13 cellular contexts compared by ENCODE assay signal in the genomic region with DNA sequence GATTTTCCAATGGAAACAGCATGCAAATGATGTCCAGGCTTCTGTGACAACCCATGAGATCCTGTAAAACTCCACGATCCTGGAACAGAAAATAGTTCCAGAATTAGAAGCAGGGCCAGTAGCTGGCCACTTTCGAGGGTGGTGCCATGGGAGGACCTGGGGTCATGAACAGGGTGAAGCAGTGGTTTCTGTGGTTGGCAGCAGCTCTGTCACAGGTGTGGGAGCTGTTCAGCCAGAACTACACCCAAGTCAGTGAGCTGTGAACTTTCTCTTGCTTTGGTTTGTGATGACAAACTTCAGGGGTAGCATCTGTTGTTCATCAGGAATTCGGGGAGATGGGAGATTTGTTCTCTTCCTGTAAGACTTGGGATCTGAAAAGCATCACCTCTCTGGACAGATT.
DNase-seq lines count a peak whose midpoint lies in the region; ATAC-seq lines count a peak whose summit lies in the region.
"Had no signal": no experiment of that assay in that cellular context is flagged by ENCODE, and none has a peak within 500 bp of the region (broad histone marks: within the 10 kb centered on the region; RNA-seq: fewer than 3 reads in every experiment).

No MANE protein-coding gene starts in this region.

- no peaks in the 10 kb centered on the region for H3K27me3 ChIP-seq in BLaER1 treated with 17β-estradiol and CSF1 and Interleukin-3, amounts not matched to agents 10 nM and 100 nM

- no peak overlapping the region for H3K4me3 ChIP-seq in BLaER1 treated with 17β-estradiol and CSF1 and Interleukin-3, amounts not matched to agents 10 nM and 100 nM

- H3K4me3 Mint-ChIP-seq in activated T-helper 2 cell treated with anti-CD3 and anti-CD28 coated beads, Interferon-gamma antibody, Interleukin-2, Interleukin-4, amounts not matched to agents 10 μg/mL and 5 μg/mL and 100 μg/mL, durations not matched to agents 14 hours and 24 hours and 36 hours (ENCODE audit: low read depth): no peak overlapping the region

- no peaks in the 10 kb centered on the region for H3K4me1 Mint-ChIP-seq in activated T-helper 2 cell treated with anti-CD3 and anti-CD28 coated beads, Interferon-gamma antibody, Interleukin-2, Interleukin-4, amounts not matched to agents 10 μg/mL and 5 μg/mL and 100 μg/mL, durations not matched to agents 14 hours and 24 hours and 36 hours (ENCODE audit: low read depth)

- peaks cover 0 to 20% (median 10%) of the 10 kb centered on the region in 10 experiments; a peak in 15 of 20 replicates for H3K4me1 ChIP-seq in BLaER1 treated with 17β-estradiol and CSF1 and Interleukin-3, amounts not matched to agents 10 nM and 100 nM

- peaks cover 0 to 9% (median 0%) of the 10 kb centered on the region in 11 experiments; a peak in 4 of 22 replicates for H3K9me3 ChIP-seq in BLaER1 treated with 17β-estradiol and CSF1 and Interleukin-3, amounts not matched to agents 10 nM and 100 nM (replicated peaks in 1 of 11)

- no peak overlapping the region for H3K9ac ChIP-seq in BLaER1 treated with 17β-estradiol and CSF1 and Interleukin-3, amounts not matched to agents 10 nM and 100 nM

- no peaks in the 10 kb centered on the region for H3K9me3 Mint-ChIP-seq in activated T-helper 2 cell treated with anti-CD3 and anti-CD28 coated beads, Interferon-gamma antibody, Interleukin-2, Interleukin-4, amounts not matched to agents 10 μg/mL and 5 μg/mL and 100 μg/mL, durations not matched to agents 14 hours and 24 hours and 36 hours

- ATAC-seq in GM19372 (IDR thresholded peaks at IDR 0.05; ENCODE audit: low read depth, unreplicated experiment) (peak; percentile 97), HG02852 (IDR thresholded peaks at IDR 0.05; ENCODE audit: unreplicated experiment) (peak; percentile 95), HG03575 (IDR thresholded peaks at IDR 0.05; ENCODE audit: extremely low read depth, insufficient number of reproducible peaks, low FRiP score, unreplicated experiment) (peak; percentile 77)
- ATAC-seq: stimulated activated naive CD8-positive, alpha-beta T cell treated with anti-CD3 and anti-CD28 coated beads, Interleukin-15, Interleukin-2, amounts not matched to agents 100 U/mL and 50 U/mL, for 24 hours had no signal

- DNase-seq in ureter (ENCODE audit: low spot score) (no peak), NCI-H2227 (lab: John Stamatoyannopoulos, UW; ENCODE audit: unreplicated experiment) (no peak)
- DNase-seq in stimulated activated CD4-positive, alpha-beta T cell treated with anti-CD3 and anti-CD28 coated beads, Interleukin-4, amount 100 ng/mL, for 1 hour: no peak
- DNase-seq in activated T-helper 2 cell treated with anti-CD3 and anti-CD28 coated beads, Interferon-gamma antibody, Interleukin-2, Interleukin-4, amounts not matched to agents 10 μg/mL and 5 μg/mL and 100 μg/mL, durations not matched to agents 14 hours and 24 hours and 36 hours (ENCODE audit: low spot score): no peak
- DNase-seq: central memory CD4-positive, alpha-beta T cell; mesendoderm; NCI-H82; stimulated activated naive CD8-positive, alpha-beta T cell treated with anti-CD3 and anti-CD28 coated beads, Interleukin-15, Interleukin-2, amounts not matched to agents 100 U/mL and 50 U/mL, for 24 hours; T-helper 9 cell had no signal

- no peak overlapping the region for H3K27ac ChIP-seq in BLaER1 treated with 17β-estradiol and CSF1 and Interleukin-3, amounts not matched to agents 10 nM and 100 nM

- H3K36me3 ChIP-seq in BLaER1 treated with 17β-estradiol and CSF1 and Interleukin-3, amounts not matched to agents 10 nM and 100 nM: no peaks in the 10 kb centered on the region

- no peaks in the 10 kb centered on the region for H3K27me3 Mint-ChIP-seq in activated T-helper 2 cell treated with anti-CD3 and anti-CD28 coated beads, Interferon-gamma antibody, Interleukin-2, Interleukin-4, amounts not matched to agents 10 μg/mL and 5 μg/mL and 100 μg/mL, durations not matched to agents 14 hours and 24 hours and 36 hours (ENCODE audit: low read depth)

- H3K4me2 ChIP-seq in BLaER1 treated with 17β-estradiol and CSF1 and Interleukin-3, amounts not matched to agents 10 nM and 100 nM: peak overlapping the region in 8 of 11 experiments; percentile 27 to 63 (median 48); a peak in 13 of 22 replicates

- no peaks in the 10 kb centered on the region for H4K20me1 ChIP-seq in BLaER1 treated with 17β-estradiol and CSF1 and Interleukin-3, amounts not matched to agents 10 nM and 100 nM

- H3K36me3 Mint-ChIP-seq in activated T-helper 2 cell treated with anti-CD3 and anti-CD28 coated beads, Interferon-gamma antibody, Interleukin-2, Interleukin-4, amounts not matched to agents 10 μg/mL and 5 μg/mL and 100 μg/mL, durations not matched to agents 14 hours and 24 hours and 36 hours (ENCODE audit: low read depth): no peaks in the 10 kb centered on the region

- intact Hi-C loops in activated T-helper 2 cell treated with anti-CD3 and anti-CD28 coated beads, Interferon-gamma antibody, Interleukin-2, Interleukin-4, amounts not matched to agents 10 μg/mL and 5 μg/mL and 100 μg/mL, durations not matched to agents 14 hours and 24 hours and 36 hours (cut with micrococcal nuclease): no loop called here

- no peak overlapping the region for H3K27ac Mint-ChIP-seq in activated T-helper 2 cell treated with anti-CD3 and anti-CD28 coated beads, Interferon-gamma antibody, Interleukin-2, Interleukin-4, amounts not matched to agents 10 μg/mL and 5 μg/mL and 100 μg/mL, durations not matched to agents 14 hours and 24 hours and 36 hours
